ENCODE assay signal across 2 cellular contexts in the genomic region with DNA sequence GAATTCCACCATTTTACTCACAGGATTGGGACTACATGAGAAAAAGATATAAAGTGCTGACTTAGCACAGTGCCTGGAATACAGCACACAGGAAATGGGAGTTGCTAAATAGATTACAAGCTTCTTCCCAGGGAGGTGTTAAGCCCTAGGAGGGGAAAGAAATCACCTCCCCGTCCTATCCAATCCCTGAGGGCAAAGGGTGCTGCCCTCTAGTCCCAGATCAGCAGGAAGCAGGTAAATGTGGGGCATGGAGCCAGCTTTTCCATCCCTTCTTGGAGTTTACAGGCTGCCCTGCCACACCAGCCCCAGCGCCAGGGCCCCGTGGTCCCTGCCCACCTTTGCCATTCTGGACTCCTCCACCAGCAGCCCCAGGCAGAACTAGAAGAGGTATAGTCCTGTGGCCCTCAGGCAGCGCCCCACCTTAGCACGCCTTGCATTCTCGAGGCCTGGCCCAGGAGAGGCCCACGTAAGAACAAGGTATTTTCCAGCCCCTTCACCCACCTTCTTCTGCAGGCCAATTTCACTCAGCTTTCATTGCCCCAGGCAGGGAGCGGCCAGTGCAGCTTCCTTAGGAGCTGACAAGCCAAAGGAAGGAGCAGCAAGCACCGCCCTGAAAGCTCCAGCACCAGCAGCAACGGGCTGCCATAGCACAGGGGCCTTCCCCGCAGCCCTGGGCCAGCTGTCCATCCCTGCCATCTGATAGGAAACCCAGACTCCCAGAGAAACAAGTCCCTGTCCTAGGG.
TF ChIP-seq lines count a peak whose summit lies in the region.

No MANE protein-coding gene starts in this region.

TF ChIP-seq in H1, 55 proteins besides CTCF, POLR2A, EP300 and RAD21:
- TF ChIP-seq SIN3A (conservative IDR thresholded peaks at IDR 0.05 in 1 of 2, IDR thresholded peaks at IDR 0.05 in 1 of 2; ENCODE audit: low read depth in 1 of 2, low read length in 2 of 2), result 0 out of 4 replicates have a peak, but pooled peaks of 1 of the 2 experiments have one; percentile 10
- peak; percentile 64; the same call in 1 of the 2 replicates for TF ChIP-seq MAFK (IDR thresholded peaks at IDR 0.05; ENCODE audit: low read depth, low read length)
- TF ChIP-seq SUZ12 (IDR thresholded peaks at IDR 0.05; ENCODE audit: low read length), result no peak

TF ChIP-seq in neural cell, 6 proteins besides CTCF, POLR2A, EP300 and RAD21:
- TF ChIP-seq REST (IDR thresholded peaks at IDR 0.05; ENCODE audit: borderline replicate concordance), result no peak
- no peak for TF ChIP-seq POLR2AphosphoS5 (IDR thresholded peaks at IDR 0.05)
- TF ChIP-seq MXI1 (conservative IDR thresholded peaks at IDR 0.05; ENCODE audit: poor library complexity, severe bottlenecking), result no peak
- no peak for TF ChIP-seq SMC3 (conservative IDR thresholded peaks at IDR 0.05; ENCODE audit: poor library complexity)
- no peak for TF ChIP-seq EZH2 (IDR thresholded peaks at IDR 0.05; ENCODE audit: borderline replicate concordance, insufficient read depth, low read length, poor library complexity, severe bottlenecking)
- no peak for TF ChIP-seq TAF1 (IDR thresholded peaks at IDR 0.05; ENCODE audit: low read depth)
TF ChIP-seq in neural cell: peak in this region for 0.
